1 cellular context compared by ENCODE assay signal in the genomic region with DNA sequence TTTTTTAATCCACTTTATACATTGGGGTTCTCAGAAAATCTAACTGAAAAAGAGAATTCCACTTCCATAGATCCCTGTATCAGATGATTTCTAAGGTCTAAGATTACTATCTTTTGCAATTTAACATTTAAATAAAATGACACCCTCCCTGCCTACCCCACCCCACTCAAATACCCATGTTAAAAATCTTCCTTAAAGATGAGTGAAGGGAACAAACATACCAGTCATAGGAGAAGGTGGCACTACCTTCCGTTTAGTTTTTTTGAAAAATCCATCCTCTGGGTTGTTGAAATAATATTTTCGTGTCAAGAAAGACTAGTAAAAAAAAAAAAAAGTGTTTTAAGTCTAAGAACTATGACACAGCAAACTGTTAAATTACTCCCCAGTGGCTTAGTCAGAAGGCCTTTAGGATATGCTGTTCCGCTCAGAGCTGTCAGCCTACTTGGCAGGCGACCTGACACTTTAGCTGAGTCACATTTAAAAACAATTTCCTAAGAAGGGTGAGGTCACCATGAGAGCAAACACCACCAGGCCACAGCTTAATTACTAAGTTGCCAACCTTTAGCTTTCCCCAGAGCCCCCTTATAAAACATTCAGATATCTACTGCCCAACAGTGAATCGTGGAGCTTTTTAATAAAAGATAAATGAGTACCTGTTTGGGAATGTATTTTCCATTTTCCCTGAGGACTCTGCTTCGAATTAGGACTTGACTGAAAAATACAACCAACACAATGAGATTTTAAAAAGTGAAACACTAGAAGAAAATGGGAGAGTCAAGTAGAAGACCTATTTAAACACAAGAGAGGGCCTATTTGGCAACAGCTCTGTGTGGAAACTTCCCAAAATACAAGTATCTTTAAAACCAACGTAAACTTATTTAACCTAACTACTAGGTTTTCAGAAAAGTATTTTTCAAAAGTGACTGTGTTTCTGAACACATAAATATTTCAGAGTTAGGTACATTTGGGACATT.
TF ChIP-seq lines count a peak whose summit lies in the region.

No MANE protein-coding gene starts in this region.

TF ChIP-seq in K562, 482 proteins besides CTCF, POLR2A, EP300 and RAD21 (continued from another document and continues in another):
- peak; percentile 45; the same call in 1 of the 2 replicates for TF ChIP-seq MGA (IDR thresholded peaks at IDR 0.05)
- no peak for TF ChIP-seq HDAC3 (IDR thresholded peaks at IDR 0.05; ENCODE audit: borderline replicate concordance, partially characterized antibody)
- TF ChIP-seq BRD4 (IDR thresholded peaks at IDR 0.05) = peak; percentile 96
- peak; percentile 54 for TF ChIP-seq FOS (IDR thresholded peaks at IDR 0.05; ENCODE audit: extremely low read depth, insufficient read length)
- no peak for TF ChIP-seq POLR3G (IDR thresholded peaks at IDR 0.05; ENCODE audit: extremely low read depth, insufficient read length, insufficient replicate concordance)
- TF ChIP-seq ZNF253 (CRISPR knock-in tag; conservative IDR thresholded peaks at IDR 0.05) = no peak
- peak; percentile 84; the same call in 1 of the 2 replicates for TF ChIP-seq ZNF589 (CRISPR knock-in tag; IDR thresholded peaks at IDR 0.05; ENCODE audit: low read depth)
- TF ChIP-seq ZNF232 (CRISPR knock-in tag; IDR thresholded peaks at IDR 0.05) = no peak
- TF ChIP-seq E2F6 (IDR thresholded peaks at IDR 0.05; ENCODE audit: borderline replicate concordance in 1 of 2, extremely low read depth in 1 of 2, insufficient read depth in 1 of 2, insufficient read length in 1 of 2, low read depth in 1 of 2, low read length in 1 of 2, poor library complexity in 1 of 2, severe bottlenecking in 1 of 2) = peak in 1 of 2 experiments; percentile 54
- no peak for TF ChIP-seq TARDBP (IDR thresholded peaks at IDR 0.05)
- TF ChIP-seq OTX1 (CRISPR knock-in tag; IDR thresholded peaks at IDR 0.05) = no peak
- TF ChIP-seq TSC22D4 (tag; IDR thresholded peaks at IDR 0.05) = no peak
- no peak for TF ChIP-seq ZNF12 (CRISPR knock-in tag; IDR thresholded peaks at IDR 0.05)
- no peak for TF ChIP-seq SIX5 (IDR thresholded peaks at IDR 0.05; ENCODE audit: borderline replicate concordance in 1 of 2, insufficient read depth in 1 of 2, low read depth in 1 of 2, low read length in 2 of 2)
- TF ChIP-seq, protein P1, sequence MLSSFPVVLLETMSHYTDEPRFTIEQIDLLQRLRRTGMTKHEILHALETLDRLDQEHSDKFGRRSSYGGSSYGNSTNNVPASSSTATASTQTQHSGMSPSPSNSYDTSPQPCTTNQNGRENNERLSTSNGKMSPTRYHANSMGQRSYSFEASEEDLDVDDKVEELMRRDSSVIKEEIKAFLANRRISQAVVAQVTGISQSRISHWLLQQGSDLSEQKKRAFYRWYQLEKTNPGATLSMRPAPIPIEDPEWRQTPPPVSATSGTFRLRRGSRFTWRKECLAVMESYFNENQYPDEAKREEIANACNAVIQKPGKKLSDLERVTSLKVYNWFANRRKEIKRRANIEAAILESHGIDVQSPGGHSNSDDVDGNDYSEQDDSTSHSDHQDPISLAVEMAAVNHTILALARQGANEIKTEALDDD (IDR thresholded peaks at IDR 0.05) = peak; percentile 92
- no peak for TF ChIP-seq SNRNP70 (optimal IDR thresholded peaks at IDR 0.05; ENCODE audit: low read depth, low read length)
- TF ChIP-seq ZNF785 (CRISPR knock-in tag; IDR thresholded peaks at IDR 0.05) = no peak
- TF ChIP-seq CEBPB (tag; IDR thresholded peaks at IDR 0.05) = peak; percentile 92
- no peak; the same call in 1 of the 2 replicates for TF ChIP-seq ZNF239 (CRISPR knock-in tag; IDR thresholded peaks at IDR 0.05)
- no peak for TF ChIP-seq POLR3A (IDR thresholded peaks at IDR 0.05; ENCODE audit: borderline replicate concordance, extremely low read depth, insufficient read depth, insufficient read length)
- no peak for TF ChIP-seq ZBTB7A (IDR thresholded peaks at IDR 0.05; ENCODE audit: borderline replicate concordance, control insufficient read depth, low read depth, low read length)
- no peak for TF ChIP-seq ERF (CRISPR knock-in tag; IDR thresholded peaks at IDR 0.05)
- TF ChIP-seq, protein P2, sequence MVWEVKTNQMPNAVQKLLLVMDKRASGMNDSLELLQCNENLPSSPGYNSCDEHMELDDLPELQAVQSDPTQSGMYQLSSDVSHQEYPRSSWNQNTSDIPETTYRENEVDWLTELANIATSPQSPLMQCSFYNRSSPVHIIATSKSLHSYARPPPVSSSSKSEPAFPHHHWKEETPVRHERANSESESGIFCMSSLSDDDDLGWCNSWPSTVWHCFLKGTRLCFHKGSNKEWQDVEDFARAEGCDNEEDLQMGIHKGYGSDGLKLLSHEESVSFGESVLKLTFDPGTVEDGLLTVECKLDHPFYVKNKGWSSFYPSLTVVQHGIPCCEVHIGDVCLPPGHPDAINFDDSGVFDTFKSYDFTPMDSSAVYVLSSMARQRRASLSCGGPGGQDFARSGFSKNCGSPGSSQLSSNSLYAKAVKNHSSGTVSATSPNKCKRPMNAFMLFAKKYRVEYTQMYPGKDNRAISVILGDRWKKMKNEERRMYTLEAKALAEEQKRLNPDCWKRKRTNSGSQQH (CRISPR knock-in tag; IDR thresholded peaks at IDR 0.05) = no peak
- no peak for TF ChIP-seq PHTF2 (CRISPR knock-in tag; IDR thresholded peaks at IDR 0.05)
- TF ChIP-seq HIVEP1 (CRISPR knock-in tag; IDR thresholded peaks at IDR 0.05) = no peak
- no peak for TF ChIP-seq RBM15 (IDR thresholded peaks at IDR 0.05; ENCODE audit: insufficient read depth, low read length)
- TF ChIP-seq ZNF75A (CRISPR knock-in tag; IDR thresholded peaks at IDR 0.05) = no peak; the same call in 1 of the 2 replicates
- no peak for TF ChIP-seq ZFP91 (CRISPR knock-in tag; IDR thresholded peaks at IDR 0.05)
- TF ChIP-seq ZNF511 (CRISPR knock-in tag; IDR thresholded peaks at IDR 0.05) = no peak
- no peak for TF ChIP-seq HNRNPLL (IDR thresholded peaks at IDR 0.05; ENCODE audit: low read depth, low read length, poor library complexity, severe bottlenecking)
- TF ChIP-seq DMBX1 (CRISPR knock-in tag; IDR thresholded peaks at IDR 0.05; ENCODE audit: borderline replicate concordance) = peak; percentile 89
- peak; percentile 98 for TF ChIP-seq MAFK (IDR thresholded peaks at IDR 0.05; ENCODE audit: low read length)
- 0 out of 2 replicates have a peak, but pooled peaks have one; percentile 35 for TF ChIP-seq CBFA2T2 (conservative IDR thresholded peaks at IDR 0.05)
- TF ChIP-seq ZNF444 (CRISPR knock-in tag; IDR thresholded peaks at IDR 0.05) = no peak
- TF ChIP-seq ILF3 (IDR thresholded peaks at IDR 0.05; ENCODE audit: borderline replicate concordance) = peak; percentile 57; the same call in 1 of the 2 replicates
- TF ChIP-seq EWSR1 (IDR thresholded peaks at IDR 0.05; ENCODE audit: borderline replicate concordance, low read depth, partially characterized antibody) = no peak
- no peak for TF ChIP-seq USF2 (CRISPR knock-in tag; IDR thresholded peaks at IDR 0.05)
- no peak for TF ChIP-seq IRF2 (CRISPR knock-in tag; IDR thresholded peaks at IDR 0.05)
